In genomic region chr4:156158747-156159146, GRCh38 we compare ENCODE assay signal across 19 cellular contexts.
A peak's percentile ranks its signal among the peaks of the same experiment; 100 is the strongest.
DNase-seq lines count a peak whose midpoint lies in the region; ATAC-seq and TF ChIP-seq lines count a peak whose summit lies in the region.
"Had no signal": no experiment of that assay in that cellular context is flagged by ENCODE, and none has a peak within 500 bp of the region (broad histone marks: within the 10 kb centered on the region; RNA-seq: fewer than 3 reads in every experiment).

No MANE protein-coding gene starts in this region.

- H3K4me3 ChIP-seq in GM12865 (ENCODE audit: low read depth, low read length), result no peak overlapping the region
- H3K4me3 ChIP-seq: coronary artery, sigmoid colon, upper lobe of left lung had no signal

- ATAC-seq in GM19328 (IDR thresholded peaks at IDR 0.05; ENCODE audit: unreplicated experiment) (peak; percentile 67), GM21825 (IDR thresholded peaks at IDR 0.05; ENCODE audit: unreplicated experiment) (peak; percentile 81), HG03432 (IDR thresholded peaks at IDR 0.05; ENCODE audit: unreplicated experiment) (peak; percentile 91), HG02642 (IDR thresholded peaks at IDR 0.05; ENCODE audit: poor library complexity, unreplicated experiment) (no peak)
- ATAC-seq: stimulated activated effector memory CD8-positive, alpha-beta T cell treated with anti-CD3 and anti-CD28 coated beads, Interleukin-12 subunit alpha, Interleukin-12 subunit beta, amount 100 ng/mL, for 72 hours had no signal

- TF ChIP-seq CTCF in GM12865 (IDR thresholded peaks at IDR 0.05; ENCODE audit: insufficient read depth, low read depth, low read length, missing control alignments), result no peak

- DNase-seq in GM12865 (ENCODE audit: low read depth), result peak; percentile 49
- no peak for DNase-seq in NCI-H1048 (lab: John Stamatoyannopoulos, UW)
- DNase-seq in NCI-H1436 (lab: John Stamatoyannopoulos, UW), result no peak
- DNase-seq in NCI-H526 (lab: John Stamatoyannopoulos, UW), result no peak
- DNase-seq: activated effector memory CD4-positive, alpha-beta T cell treated with anti-CD3 and anti-CD28 coated beads, Interleukin-2, amount 50 U/mL, for 16 hours; aorta; CD8-positive, alpha-beta memory T cell; islet precursor cell; Kasumi-1; NCI-H2029 treated with DMSO at 0.1 percent for 48 hours; NCI-H748 treated with DMSO at 0.1 percent for 48 hours; sigmoid colon; upper lobe of left lung had no signal
